14 cellular contexts compared by ENCODE assay signal in the genomic region with DNA sequence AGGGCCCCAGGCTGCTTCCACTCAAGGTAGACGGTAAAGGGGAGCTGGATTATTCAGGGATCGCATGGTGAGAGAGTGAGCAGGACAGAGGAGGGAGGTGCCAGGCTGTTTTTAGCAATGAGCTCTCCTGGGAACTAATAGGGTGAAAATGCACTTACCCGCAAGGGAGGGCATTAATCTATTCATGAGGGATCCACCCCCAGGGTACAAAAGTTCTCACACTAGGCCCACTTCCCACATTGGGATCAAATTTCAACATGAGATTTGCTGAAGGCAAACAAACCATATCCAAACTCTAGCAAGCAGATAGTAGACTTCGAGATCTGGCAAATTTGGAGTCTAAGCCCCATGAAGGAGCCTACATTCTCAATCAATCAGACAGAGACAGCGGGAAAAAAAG.
DNase-seq lines count a peak whose midpoint lies in the region; TF ChIP-seq lines count a peak whose summit lies in the region.
"Had no signal": no experiment of that assay in that cellular context is flagged by ENCODE, and none has a peak within 500 bp of the region (broad histone marks: within the 10 kb centered on the region; RNA-seq: fewer than 3 reads in every experiment).

No MANE protein-coding gene starts in this region.

- H3K27ac ChIP-seq in endodermal cell (ENCODE audit: low read depth, low read length) (no peak overlapping the region), sigmoid colon (no peak overlapping the region)
- H3K27ac ChIP-seq: BLaER1 treated with 17β-estradiol and CSF1 and Interleukin-3, amounts not matched to agents 10 nM and 100 nM had no signal

- H3K36me3 Mint-ChIP-seq in endodermal cell (ENCODE audit: low read depth): no peaks in the 10 kb centered on the region
- H3K36me3 Mint-ChIP-seq: CD4-positive, CD25-positive, alpha-beta regulatory T cell had no signal

- peaks cover under 1% of the 10 kb centered on the region for H3K9me3 Mint-ChIP-seq in endodermal cell

- H3K4me3 ChIP-seq in endodermal cell (ENCODE audit: low read length): no peak overlapping the region
- H3K4me3 ChIP-seq in sigmoid colon: no peak overlapping the region
- H3K4me3 ChIP-seq: BLaER1 treated with 17β-estradiol and CSF1 and Interleukin-3, amounts not matched to agents 10 nM and 100 nM had no signal

- peak overlapping the region; percentile 49 for H3K27ac Mint-ChIP-seq in endodermal cell
- H3K27ac Mint-ChIP-seq: CD4-positive, CD25-positive, alpha-beta regulatory T cell had no signal

- WGBS in endodermal cell (ENCODE audit: insufficient coverage in 1 of 2, insufficient read length in 1 of 2), 2 experiments: 76 to 77% methylated on average over 4 to 5 of the region's 5 CpGs
- 76 to 85% methylated on average over 5 of the region's 5 CpGs for WGBS in sigmoid colon, 2 donors

- peak; percentile 3 for DNase-seq in NCI-H82 (lab: John Stamatoyannopoulos, UW)
- no peak for DNase-seq in NCI-H82 treated with DMSO at 0.1 percent for 48 hours (lab: John Stamatoyannopoulos, UW; ENCODE audit: unreplicated experiment)
- DNase-seq in NCI-H748 treated with DMSO at 0.1 percent for 48 hours (lab: John Stamatoyannopoulos, UW): peak; percentile 22
- no peak for DNase-seq in endodermal cell
- no peak for DNase-seq in sigmoid colon
- DNase-seq in NCI-H1930 (lab: John Stamatoyannopoulos, UW): no peak
- DNase-seq in stimulated activated naive CD4-positive, alpha-beta T cell treated with Interleukin-2 at 50 U/mL for 16 hours (lab: John Stamatoyannopoulos, UW): no peak
- DNase-seq in mesenteric fat pad (ENCODE audit: low spot score): no peak
- DNase-seq: 8988T; ACHN; CD4-positive, CD25-positive, alpha-beta regulatory T cell; DMS53; H7 had no signal

- no peak for TF ChIP-seq POLR2A in sigmoid colon (IDR thresholded peaks at IDR 0.05)

- no peaks in the 10 kb centered on the region for H3K9me3 ChIP-seq in endodermal cell (ENCODE audit: control insufficient read depth, low read length)
- H3K9me3 ChIP-seq in sigmoid colon: no peaks in the 10 kb centered on the region
- H3K9me3 ChIP-seq: BLaER1 treated with 17β-estradiol and CSF1 and Interleukin-3, amounts not matched to agents 10 nM and 100 nM had no signal

- no peak overlapping the region for H3K4me3 Mint-ChIP-seq in endodermal cell
- H3K4me3 Mint-ChIP-seq: CD4-positive, CD25-positive, alpha-beta regulatory T cell had no signal

- intact Hi-C loops in sigmoid colon (cut with DNase I): no loop called here

- no peak overlapping the region for H3K9ac ChIP-seq in endodermal cell (ENCODE audit: extremely low read depth, low read length, poor library complexity, severe bottlenecking)
- H3K9ac ChIP-seq: BLaER1 treated with 17β-estradiol and CSF1 and Interleukin-3, amounts not matched to agents 10 nM and 100 nM had no signal

- no peaks in the 10 kb centered on the region for H3K27me3 Mint-ChIP-seq in endodermal cell (ENCODE audit: insufficient read depth)
- H3K27me3 Mint-ChIP-seq: CD4-positive, CD25-positive, alpha-beta regulatory T cell had no signal

- H3K27me3 ChIP-seq in endodermal cell (ENCODE audit: control insufficient read depth, insufficient read depth, low read length, poor library complexity, severe bottlenecking): no peaks in the 10 kb centered on the region
- H3K27me3 ChIP-seq in sigmoid colon: no peaks in the 10 kb centered on the region
- H3K27me3 ChIP-seq: BLaER1 treated with 17β-estradiol and CSF1 and Interleukin-3, amounts not matched to agents 10 nM and 100 nM had no signal

- no peaks in the 10 kb centered on the region for H3K36me3 ChIP-seq in endodermal cell (ENCODE audit: control insufficient read depth, insufficient read depth, low read length)
- no peaks in the 10 kb centered on the region for H3K36me3 ChIP-seq in sigmoid colon
- H3K36me3 ChIP-seq: BLaER1 treated with 17β-estradiol and CSF1 and Interleukin-3, amounts not matched to agents 10 nM and 100 nM had no signal

- H3K4me1 ChIP-seq in endodermal cell (ENCODE audit: control insufficient read depth, insufficient read depth, low read length) (no peaks in the 10 kb centered on the region), sigmoid colon (no peaks in the 10 kb centered on the region)

- H3K4me1 Mint-ChIP-seq in endodermal cell: peaks cover 9% of the 10 kb centered on the region
- H3K4me1 Mint-ChIP-seq: CD4-positive, CD25-positive, alpha-beta regulatory T cell had no signal

- no peak for TF ChIP-seq CTCF in endodermal cell (conservative IDR thresholded peaks at IDR 0.05)
- no peak for TF ChIP-seq CTCF in sigmoid colon (IDR thresholded peaks at IDR 0.05)

- no peak for TF ChIP-seq EP300 in sigmoid colon (IDR thresholded peaks at IDR 0.05)

Comparison
In these comparisons a context has a peak if more than half of its experiments do, and no peak if none do; other contexts are left out.
1. DNase-seq: peak in NCI-H82 (single experiment) and NCI-H748 treated with DMSO at 0.1 percent for 48 hours (single experiment); none in NCI-H82 treated with DMSO at 0.1 percent for 48 hours (single experiment), endodermal cell (single experiment), sigmoid colon (single experiment), NCI-H1930 (0 of 2), stimulated activated naive CD4-positive, alpha-beta T cell treated with Interleukin-2 at 50 U/mL for 16 hours (single experiment) and mesenteric fat pad (single experiment).